Comparison of ENCODE assay signal across 8 cellular contexts in genomic region chr3:56725175-56725574, GRCh38.
A peak's percentile ranks its signal among the peaks of the same experiment; 100 is the strongest.
DNase-seq lines count a peak whose midpoint lies in the region; ATAC-seq and TF ChIP-seq lines count a peak whose summit lies in the region.

No MANE protein-coding gene starts in this region.

- peak overlapping the region; percentile 74 for H3K4me3 Mint-ChIP-seq in T-helper 1 cell treated with Interleukin-12 subunit alpha and Interleukin-12 subunit beta and Interleukin-4 antibody, amounts not matched to agents 30 μg/mL and 1 μg/mL, for 36 hours

- DNase-seq in GM12864 (ENCODE audit: low read depth) (peak; percentile 86), NCI-H2227 treated with DMSO at 0.1 percent for 48 hours (lab: John Stamatoyannopoulos, UW) (no peak), Kasumi-1 (lab: John Stamatoyannopoulos, UW) (no peak), foreskin fibroblast (no peak), inferior parietal cortex (ENCODE audit: extremely low spot score) (no peak)
- peak; percentile 20 to 43 (median 22) for DNase-seq in effector memory CD4-positive, alpha-beta T cell

- H3K27me3 Mint-ChIP-seq in T-helper 1 cell treated with Interleukin-12 subunit alpha and Interleukin-12 subunit beta and Interleukin-4 antibody, amounts not matched to agents 30 μg/mL and 1 μg/mL, for 36 hours (ENCODE audit: low read depth): no peaks in the 10 kb centered on the region

- TF ChIP-seq CTCF in GM12864 (IDR thresholded peaks at IDR 0.05; ENCODE audit: low read depth, low read length, missing control alignments): no peak
- TF ChIP-seq CTCF in foreskin fibroblast (IDR thresholded peaks at IDR 0.05; ENCODE audit: low read depth, low read length): no peak

- H3K4me1 ChIP-seq in effector memory CD4-positive, alpha-beta T cell (ENCODE audit: control insufficient read depth, insufficient read depth, low read length, poor library complexity, severe bottlenecking): no peaks in the 10 kb centered on the region

- no peak overlapping the region for H3K27ac ChIP-seq in effector memory CD4-positive, alpha-beta T cell (ENCODE audit: insufficient read depth, low read length, poor library complexity, severe bottlenecking)

- H3K4me3 ChIP-seq in GM12864 (ENCODE audit: low read depth, low read length): no peak overlapping the region; the same call in 1 of the 2 replicates
- no peak overlapping the region for H3K4me3 ChIP-seq in effector memory CD4-positive, alpha-beta T cell (ENCODE audit: insufficient read depth, low read depth, low read length, poor library complexity, severe bottlenecking)
- no peak overlapping the region for H3K4me3 ChIP-seq in foreskin fibroblast (ENCODE audit: low read depth in 1 of 2, low read length in 2 of 2)

- H3K36me3 Mint-ChIP-seq in T-helper 1 cell treated with Interleukin-12 subunit alpha and Interleukin-12 subunit beta and Interleukin-4 antibody, amounts not matched to agents 30 μg/mL and 1 μg/mL, for 36 hours (ENCODE audit: low read depth): peaks cover 76% of the 10 kb centered on the region

- H3K27me3 ChIP-seq in effector memory CD4-positive, alpha-beta T cell (replicated peaks; ENCODE audit: control insufficient read depth, insufficient read depth, low read length, poor library complexity, severe bottlenecking): no peaks in the 10 kb centered on the region

- H3K9me3 Mint-ChIP-seq in T-helper 1 cell treated with Interleukin-12 subunit alpha and Interleukin-12 subunit beta and Interleukin-4 antibody, amounts not matched to agents 30 μg/mL and 1 μg/mL, for 36 hours: no peaks in the 10 kb centered on the region

- H3K4me1 Mint-ChIP-seq in T-helper 1 cell treated with Interleukin-12 subunit alpha and Interleukin-12 subunit beta and Interleukin-4 antibody, amounts not matched to agents 30 μg/mL and 1 μg/mL, for 36 hours (ENCODE audit: low read depth): peaks cover 67% of the 10 kb centered on the region

- peaks cover 41% of the 10 kb centered on the region for H3K36me3 ChIP-seq in effector memory CD4-positive, alpha-beta T cell (ENCODE audit: control insufficient read depth, insufficient read depth, low read length)

- no peaks in the 10 kb centered on the region for H3K9me3 ChIP-seq in effector memory CD4-positive, alpha-beta T cell (ENCODE audit: control insufficient read depth, low read length)

- H3K27ac Mint-ChIP-seq in T-helper 1 cell treated with Interleukin-12 subunit alpha and Interleukin-12 subunit beta and Interleukin-4 antibody, amounts not matched to agents 30 μg/mL and 1 μg/mL, for 36 hours: peak overlapping the region; percentile 92

- peak; percentile 87 for ATAC-seq in HG02610 (IDR thresholded peaks at IDR 0.05; ENCODE audit: unreplicated experiment)

Comparison
In these comparisons a context has a peak if more than half of its experiments do, and no peak if none do; other contexts are left out.
1. DNase-seq: peak in GM12864 (single experiment) and effector memory CD4-positive, alpha-beta T cell (3 of 3); none in NCI-H2227 treated with DMSO at 0.1 percent for 48 hours (single experiment), Kasumi-1 (0 of 2), foreskin fibroblast (0 of 2) and inferior parietal cortex (single experiment).